1 cellular context compared by ENCODE assay signal in the genomic region with DNA sequence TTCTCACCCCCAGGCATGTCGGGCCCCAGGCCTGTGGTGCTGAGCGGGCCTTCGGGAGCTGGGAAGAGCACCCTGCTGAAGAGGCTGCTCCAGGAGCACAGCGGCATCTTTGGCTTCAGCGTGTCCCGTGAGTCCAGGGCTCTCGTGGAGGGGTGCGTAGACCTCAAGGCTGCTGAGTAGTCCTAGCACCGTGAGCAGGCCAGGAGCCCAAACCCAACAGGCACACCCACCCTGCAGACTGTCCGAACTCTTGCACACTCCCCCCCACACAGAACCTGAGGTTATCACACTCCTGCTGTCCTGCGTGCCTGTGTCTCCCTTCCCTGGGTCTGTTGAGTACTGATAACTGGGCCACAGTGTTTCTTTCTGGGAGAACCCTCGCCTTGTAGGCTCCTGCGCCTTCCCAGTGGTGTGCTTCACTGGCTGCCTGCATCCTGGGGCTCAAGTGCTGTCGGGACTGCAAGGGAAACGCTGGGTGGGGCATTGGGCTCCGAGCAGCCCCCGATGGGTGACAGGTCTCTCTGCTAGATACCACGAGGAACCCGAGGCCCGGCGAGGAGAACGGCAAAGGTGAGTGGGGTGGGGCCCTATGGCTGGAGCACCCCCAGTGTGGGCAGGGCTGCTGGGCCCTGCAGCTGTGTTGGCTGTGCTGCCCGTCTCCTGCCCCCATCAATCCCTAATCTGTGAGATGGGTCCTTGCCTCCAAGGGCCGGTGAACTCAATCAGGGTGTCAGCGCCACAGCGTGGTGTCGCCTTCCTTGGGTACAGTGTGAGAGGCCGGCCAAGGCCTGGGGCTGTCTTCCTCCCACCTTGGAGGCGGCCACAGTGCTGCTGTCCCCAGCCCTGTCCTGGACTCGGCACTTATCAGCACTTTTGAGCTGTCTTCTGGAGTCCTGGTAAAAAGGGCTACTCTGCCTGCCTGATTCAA.
TF ChIP-seq lines count a peak whose summit lies in the region.

No MANE protein-coding gene starts in this region.

TF ChIP-seq in K562, 482 proteins besides CTCF, POLR2A, EP300 and RAD21 (continued from another document and continues in another):
- TF ChIP-seq, protein P1, sequence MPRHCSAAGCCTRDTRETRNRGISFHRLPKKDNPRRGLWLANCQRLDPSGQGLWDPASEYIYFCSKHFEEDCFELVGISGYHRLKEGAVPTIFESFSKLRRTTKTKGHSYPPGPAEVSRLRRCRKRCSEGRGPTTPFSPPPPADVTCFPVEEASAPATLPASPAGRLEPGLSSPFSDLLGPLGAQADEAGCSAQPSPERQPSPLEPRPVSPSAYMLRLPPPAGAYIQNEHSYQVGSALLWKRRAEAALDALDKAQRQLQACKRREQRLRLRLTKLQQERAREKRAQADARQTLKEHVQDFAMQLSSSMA (CRISPR knock-in tag; IDR thresholded peaks at IDR 0.05) = no peak
- TF ChIP-seq HIVEP1 (CRISPR knock-in tag; IDR thresholded peaks at IDR 0.05) (0 out of 2 replicates have a peak, but pooled peaks have one; percentile 52), RBM39 (optimal IDR thresholded peaks at IDR 0.05; ENCODE audit: low read depth, low read length) (no peak), ZNF175 (CRISPR knock-in tag; IDR thresholded peaks at IDR 0.05; ENCODE audit: low read depth) (peak; percentile 48; the same call in 1 of the 2 replicates), BDP1 (IDR thresholded peaks at IDR 0.05; ENCODE audit: insufficient read depth, insufficient read length) (no peak), EGR1 (conservative IDR thresholded peaks at IDR 0.05) (no peak), LEF1 (IDR thresholded peaks at IDR 0.05) (peak; percentile 83), CREBBP (IDR thresholded peaks at IDR 0.05; ENCODE audit: low read depth, low read length) (no peak), GABPB1 (CRISPR knock-in tag; IDR thresholded peaks at IDR 0.05) (0 out of 2 replicates have a peak, but pooled peaks have one; percentile 21), NRF1 (conservative IDR thresholded peaks at IDR 0.05 in 1 of 2, IDR thresholded peaks at IDR 0.05 in 1 of 2) (peak; percentile 68 to 74), MEF2D (tag; conservative IDR thresholded peaks at IDR 0.05; ENCODE audit: low read depth) (no peak), CBX8 (IDR thresholded peaks at IDR 0.05; ENCODE audit: borderline replicate concordance, extremely low read depth, low read depth, low read length, poor library complexity, severe bottlenecking) (no peak), ZNF76 (CRISPR knock-in tag; IDR thresholded peaks at IDR 0.05; ENCODE audit: borderline replicate concordance) (no peak), CREM (IDR thresholded peaks at IDR 0.05; ENCODE audit: low read depth) (peak; percentile 46; the same call in 1 of the 2 replicates), MTA2 (IDR thresholded peaks at IDR 0.05; ENCODE audit: low read depth) (peak; percentile 95), ZBED1 (IDR thresholded peaks at IDR 0.05) (no peak), SMARCE1 (IDR thresholded peaks at IDR 0.05) (peak; percentile 91), MXI1 (IDR thresholded peaks at IDR 0.05; ENCODE audit: low read depth, low read length) (no peak), PHB2 (IDR thresholded peaks at IDR 0.05; ENCODE audit: low read depth) (peak; percentile 79), SUPT5H (IDR thresholded peaks at IDR 0.05) (no peak), NFIC (IDR thresholded peaks at IDR 0.05) (peak; percentile 90), ELF1 (tag; IDR thresholded peaks at IDR 0.05) (no peak), CHD1 (IDR thresholded peaks at IDR 0.05; ENCODE audit: low read length) (no peak), DPF2 (IDR thresholded peaks at IDR 0.05) (peak; percentile 96), ZNF764 (CRISPR knock-in tag; IDR thresholded peaks at IDR 0.05; ENCODE audit: low read depth) (no peak), EP400 (IDR thresholded peaks at IDR 0.05) (no peak), TAF15 (IDR thresholded peaks at IDR 0.05; ENCODE audit: low read depth, low read length) (0 out of 2 replicates have a peak, but pooled peaks have one; percentile 26), CBX1 (IDR thresholded peaks at IDR 0.05; ENCODE audit: low read depth) (no peak), RBM17 (IDR thresholded peaks at IDR 0.05; ENCODE audit: borderline replicate concordance, low read depth, low read length) (no peak), CCAR2 (IDR thresholded peaks at IDR 0.05; ENCODE audit: low read depth, low read length) (no peak), CBX3 (IDR thresholded peaks at IDR 0.05; ENCODE audit: borderline replicate concordance in 1 of 2, low read length in 2 of 2) (peak in 1 of 2 experiments; percentile 72; a peak in 1 of 3 replicates), HNRNPL (IDR thresholded peaks at IDR 0.05; ENCODE audit: low read depth, low read length) (no peak), FOXJ2 (tag; IDR thresholded peaks at IDR 0.05) (no peak), TRIM28 (IDR thresholded peaks at IDR 0.05) (0 out of 2 replicates have a peak, but pooled peaks have one; percentile 66), PRPF4 (IDR thresholded peaks at IDR 0.05; ENCODE audit: insufficient read depth, low read depth, low read length, poor library complexity, severe bottlenecking) (no peak), PHF8 (IDR thresholded peaks at IDR 0.05; ENCODE audit: borderline replicate concordance, low read length) (no peak), XRCC4 (IDR thresholded peaks at IDR 0.05; ENCODE audit: extremely low read depth, insufficient read depth, insufficient read length) (no peak), MYBL2 (IDR thresholded peaks at IDR 0.05; ENCODE audit: low read depth) (no peak), MYBL2 (CRISPR knock-in tag; IDR thresholded peaks at IDR 0.05; ENCODE audit: borderline replicate concordance) (no peak)
- TF ChIP-seq, protein P2, sequence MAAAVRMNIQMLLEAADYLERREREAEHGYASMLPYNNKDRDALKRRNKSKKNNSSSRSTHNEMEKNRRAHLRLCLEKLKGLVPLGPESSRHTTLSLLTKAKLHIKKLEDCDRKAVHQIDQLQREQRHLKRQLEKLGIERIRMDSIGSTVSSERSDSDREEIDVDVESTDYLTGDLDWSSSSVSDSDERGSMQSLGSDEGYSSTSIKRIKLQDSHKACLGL (CRISPR knock-in tag; IDR thresholded peaks at IDR 0.05; ENCODE audit: borderline replicate concordance, poor library complexity, severe bottlenecking) = no peak
- TF ChIP-seq, protein P3, sequence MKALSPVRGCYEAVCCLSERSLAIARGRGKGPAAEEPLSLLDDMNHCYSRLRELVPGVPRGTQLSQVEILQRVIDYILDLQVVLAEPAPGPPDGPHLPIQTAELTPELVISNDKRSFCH (CRISPR knock-in tag; IDR thresholded peaks at IDR 0.05) = no peak
- TF ChIP-seq, protein P3 (tag; IDR thresholded peaks at IDR 0.05) = 0 out of 2 replicates have a peak, but pooled peaks have one; percentile 63
- TF ChIP-seq, protein P4, sequence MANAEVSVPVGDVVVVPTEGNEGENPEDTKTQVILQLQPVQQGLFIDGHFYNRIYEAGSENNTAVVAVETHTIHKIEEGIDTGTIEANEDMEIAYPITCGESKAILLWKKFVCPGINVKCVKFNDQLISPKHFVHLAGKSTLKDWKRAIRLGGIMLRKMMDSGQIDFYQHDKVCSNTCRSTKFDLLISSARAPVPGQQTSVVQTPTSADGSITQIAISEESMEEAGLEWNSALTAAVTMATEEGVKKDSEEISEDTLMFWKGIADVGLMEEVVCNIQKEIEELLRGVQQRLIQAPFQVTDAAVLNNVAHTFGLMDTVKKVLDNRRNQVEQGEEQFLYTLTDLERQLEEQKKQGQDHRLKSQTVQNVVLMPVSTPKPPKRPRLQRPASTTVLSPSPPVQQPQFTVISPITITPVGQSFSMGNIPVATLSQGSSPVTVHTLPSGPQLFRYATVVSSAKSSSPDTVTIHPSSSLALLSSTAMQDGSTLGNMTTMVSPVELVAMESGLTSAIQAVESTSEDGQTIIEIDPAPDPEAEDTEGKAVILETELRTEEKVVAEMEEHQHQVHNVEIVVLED (CRISPR knock-in tag; IDR thresholded peaks at IDR 0.05) = no peak
- TF ChIP-seq, protein P5, sequence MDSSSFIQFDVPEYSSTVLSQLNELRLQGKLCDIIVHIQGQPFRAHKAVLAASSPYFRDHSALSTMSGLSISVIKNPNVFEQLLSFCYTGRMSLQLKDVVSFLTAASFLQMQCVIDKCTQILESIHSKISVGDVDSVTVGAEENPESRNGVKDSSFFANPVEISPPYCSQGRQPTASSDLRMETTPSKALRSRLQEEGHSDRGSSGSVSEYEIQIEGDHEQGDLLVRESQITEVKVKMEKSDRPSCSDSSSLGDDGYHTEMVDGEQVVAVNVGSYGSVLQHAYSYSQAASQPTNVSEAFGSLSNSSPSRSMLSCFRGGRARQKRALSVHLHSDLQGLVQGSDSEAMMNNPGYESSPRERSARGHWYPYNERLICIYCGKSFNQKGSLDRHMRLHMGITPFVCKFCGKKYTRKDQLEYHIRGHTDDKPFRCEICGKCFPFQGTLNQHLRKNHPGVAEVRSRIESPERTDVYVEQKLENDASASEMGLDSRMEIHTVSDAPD (CRISPR knock-in tag; IDR thresholded peaks at IDR 0.05) = no peak
- TF ChIP-seq, protein P6, sequence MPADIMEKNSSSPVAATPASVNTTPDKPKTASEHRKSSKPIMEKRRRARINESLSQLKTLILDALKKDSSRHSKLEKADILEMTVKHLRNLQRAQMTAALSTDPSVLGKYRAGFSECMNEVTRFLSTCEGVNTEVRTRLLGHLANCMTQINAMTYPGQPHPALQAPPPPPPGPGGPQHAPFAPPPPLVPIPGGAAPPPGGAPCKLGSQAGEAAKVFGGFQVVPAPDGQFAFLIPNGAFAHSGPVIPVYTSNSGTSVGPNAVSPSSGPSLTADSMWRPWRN (IDR thresholded peaks at IDR 0.05; ENCODE audit: low read depth) = peak; percentile 59; the same call in 1 of the 2 replicates
- TF ChIP-seq, protein P7, sequence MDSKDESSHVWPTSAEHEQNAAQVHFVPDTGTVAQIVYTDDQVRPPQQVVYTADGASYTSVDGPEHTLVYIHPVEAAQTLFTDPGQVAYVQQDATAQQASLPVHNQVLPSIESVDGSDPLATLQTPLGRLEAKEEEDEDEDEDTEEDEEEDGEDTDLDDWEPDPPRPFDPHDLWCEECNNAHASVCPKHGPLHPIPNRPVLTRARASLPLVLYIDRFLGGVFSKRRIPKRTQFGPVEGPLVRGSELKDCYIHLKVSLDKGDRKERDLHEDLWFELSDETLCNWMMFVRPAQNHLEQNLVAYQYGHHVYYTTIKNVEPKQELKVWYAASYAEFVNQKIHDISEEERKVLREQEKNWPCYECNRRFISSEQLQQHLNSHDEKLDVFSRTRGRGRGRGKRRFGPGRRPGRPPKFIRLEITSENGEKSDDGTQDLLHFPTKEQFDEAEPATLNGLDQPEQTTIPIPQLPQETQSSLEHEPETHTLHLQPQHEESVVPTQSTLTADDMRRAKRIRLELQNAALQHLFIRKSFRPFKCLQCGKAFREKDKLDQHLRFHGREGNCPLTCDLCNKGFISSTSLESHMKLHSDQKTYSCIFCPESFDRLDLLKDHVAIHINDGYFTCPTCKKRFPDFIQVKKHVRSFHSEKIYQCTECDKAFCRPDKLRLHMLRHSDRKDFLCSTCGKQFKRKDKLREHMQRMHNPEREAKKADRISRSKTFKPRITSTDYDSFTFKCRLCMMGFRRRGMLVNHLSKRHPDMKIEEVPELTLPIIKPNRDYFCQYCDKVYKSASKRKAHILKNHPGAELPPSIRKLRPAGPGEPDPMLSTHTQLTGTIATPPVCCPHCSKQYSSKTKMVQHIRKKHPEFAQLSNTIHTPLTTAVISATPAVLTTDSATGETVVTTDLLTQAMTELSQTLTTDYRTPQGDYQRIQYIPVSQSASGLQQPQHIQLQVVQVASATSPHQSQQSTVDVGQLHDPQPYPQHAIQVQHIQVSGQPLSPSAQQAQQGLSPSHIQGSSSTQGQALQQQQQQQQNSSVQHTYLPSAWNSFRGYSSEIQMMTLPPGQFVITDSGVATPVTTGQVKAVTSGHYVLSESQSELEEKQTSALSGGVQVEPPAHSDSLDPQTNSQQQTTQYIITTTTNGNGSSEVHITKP (IDR thresholded peaks at IDR 0.05; ENCODE audit: partially characterized antibody) = peak; percentile 63
